Comparison of ENCODE assay signal across 8 cellular contexts in genomic region chr2:223835701-223836532, GRCh38. TPM values are rescaled to one million over a fixed set of nuclear protein-coding genes. Genes with fewer than 3 reads are reported as not detected.
DNase-seq lines count a peak whose midpoint lies in the region; ATAC-seq, FAIRE-seq and TF ChIP-seq lines count a peak whose summit lies in the region.

No MANE protein-coding gene starts in this region.

- no peak for ATAC-seq in SK-N-SH treated with all-trans-retinoic acid at 6 μM for 48 hours

- H3K9me3 ChIP-seq in SK-N-SH (no peaks in the 10 kb centered on the region), HAP-1 (no peaks in the 10 kb centered on the region), MG63 (no peaks in the 10 kb centered on the region), endodermal cell (ENCODE audit: control insufficient read depth, low read length) (no peaks in the 10 kb centered on the region), kidney (ENCODE audit: control insufficient read depth in 1 of 2, low read length in 2 of 2) (no peaks in the 10 kb centered on the region)

- in situ Hi-C loops in HAP-1 (cut with MboI; ENCODE audit: low sequenced_read_pairs): loop anchor here (10.0 kb wide), 1 partner anchor 119 kb away; the partner anchor contains the start of gene MRPL44

- no peak overlapping the region for H2AFZ ChIP-seq in SK-N-SH (ENCODE audit: low read depth)

- H3K27me3 ChIP-seq in SK-N-SH (ENCODE audit: insufficient read depth) (no peaks in the 10 kb centered on the region), HAP-1 (ENCODE audit: low read depth) (no peaks in the 10 kb centered on the region), MG63 (no peaks in the 10 kb centered on the region), endodermal cell (ENCODE audit: control insufficient read depth, insufficient read depth, low read length, poor library complexity, severe bottlenecking) (no peaks in the 10 kb centered on the region)

- no peak for TF ChIP-seq RAD21 in SK-N-SH (IDR thresholded peaks at IDR 0.05; ENCODE audit: low read length)

- H3K36me3 ChIP-seq in SK-N-SH (replicated peaks in 1 of 2; ENCODE audit: control insufficient read depth in 1 of 2, insufficient read depth in 2 of 2, low read length in 1 of 2) (peaks cover 0 to 3% of the 10 kb centered on the region in 2 experiments), HAP-1 (replicated peaks) (no peaks in the 10 kb centered on the region), MG63 (peaks cover 7% of the 10 kb centered on the region; the same call in 1 of the 2 replicates), endodermal cell (ENCODE audit: control insufficient read depth, insufficient read depth, low read length) (no peaks in the 10 kb centered on the region), kidney (ENCODE audit: control insufficient read depth in 1 of 2, insufficient read depth in 2 of 2, low read length in 2 of 2) (no peaks in the 10 kb centered on the region)

- peak overlapping the region; percentile 98 for H3K4me2 ChIP-seq in SK-N-SH

- no peak for FAIRE-seq in kidney (lab: Jason Lieb, UNC)

- no peak for TF ChIP-seq EP300 in SK-N-SH (IDR thresholded peaks at IDR 0.05; ENCODE audit: borderline replicate concordance in 1 of 2, low read depth in 1 of 2, low read length in 1 of 2)

- DNase-seq in SK-N-SH (no peak), HAP-1 (ENCODE audit: low spot score in 2 of 2) (peak in 1 of 2 experiments; percentile 31), MG63 (peak; percentile 32), endodermal cell (no peak), posterior cingulate gyrus (no peak), NCI-H1436 treated with DMSO at 0.1 percent for 48 hours (lab: John Stamatoyannopoulos, UW) (no peak), kidney (no peak)

- 90% methylated on average over 14 of the region's 15 CpGs for WGBS in SK-N-SH (ENCODE audit: low lambda C conversion rate)
- WGBS in endodermal cell (ENCODE audit: insufficient coverage in 1 of 2, insufficient read length in 1 of 2), 2 experiments: 85 to 98% methylated on average over 5 to 15 of the region's 15 CpGs

- H3K36me3 Mint-ChIP-seq in endodermal cell (ENCODE audit: low read depth): no peaks in the 10 kb centered on the region

- H3K79me2 ChIP-seq in SK-N-SH (ENCODE audit: insufficient read depth): peaks cover 15% of the 10 kb centered on the region; the same call in 1 of the 2 replicates

- intact Hi-C loops in posterior cingulate gyrus (cut with DNase I) (no loop called here), kidney (cut with DNase I) (no loop called here)

- no peak overlapping the region for H3K9ac ChIP-seq in SK-N-SH
- no peak overlapping the region for H3K9ac ChIP-seq in endodermal cell (ENCODE audit: extremely low read depth, low read length, poor library complexity, severe bottlenecking)
- H3K9ac ChIP-seq in kidney (ENCODE audit: low read length in 2 of 2): no peak overlapping the region

- H3F3A ChIP-seq in SK-N-SH (replicated peaks; ENCODE audit: insufficient read depth): peaks cover 3% of the 10 kb centered on the region

- no peaks in the 10 kb centered on the region for H3K9me2 ChIP-seq in SK-N-SH

- CTCF ChIA-PET in SK-N-SH (lab: Yijun Ruan, JAX): interaction anchor here (1.0 kb wide), 1 partner anchor 14 kb away, joined by 3 read pairs; no protein-coding TSS in a partner anchor

- H3K4me1 ChIP-seq in SK-N-SH (ENCODE audit: control insufficient read depth in 1 of 2, insufficient read depth in 2 of 2, low read depth in 1 of 2, low read length in 1 of 2) (peaks cover 0 to 3% of the 10 kb centered on the region in 2 experiments; a peak in 2 of 4 replicates), HAP-1 (peaks cover 24% of the 10 kb centered on the region), endodermal cell (ENCODE audit: control insufficient read depth, insufficient read depth, low read length) (no peaks in the 10 kb centered on the region), kidney (ENCODE audit: control insufficient read depth in 1 of 2, insufficient read depth in 1 of 2, low read depth in 1 of 2, low read length in 2 of 2) (peaks cover 0 to 7% of the 10 kb centered on the region in 2 donors)

- no peaks in the 10 kb centered on the region for H4K20me1 ChIP-seq in SK-N-SH (ENCODE audit: insufficient read depth)

- no peaks in the 10 kb centered on the region for H3K9me3 Mint-ChIP-seq in endodermal cell

- TF ChIP-seq CTCF in SK-N-SH (IDR thresholded peaks at IDR 0.05) (no peak), endodermal cell (conservative IDR thresholded peaks at IDR 0.05) (no peak), kidney (IDR thresholded peaks at IDR 0.05; ENCODE audit: borderline replicate concordance, extremely low read depth, insufficient read depth) (no peak)

- peaks cover 13% of the 10 kb centered on the region for H3K27me3 Mint-ChIP-seq in endodermal cell (ENCODE audit: insufficient read depth)

- no peak overlapping the region for H3K27ac Mint-ChIP-seq in endodermal cell

- peaks cover 27% of the 10 kb centered on the region for H3K4me1 Mint-ChIP-seq in endodermal cell

- peak overlapping the region; percentile 79 for H3K4me3 Mint-ChIP-seq in endodermal cell

- H3K4me3 ChIP-seq in SK-N-SH (ENCODE audit: low read depth in 2 of 2, low read length in 1 of 2) (peak overlapping the region in 1 of 2 experiments; percentile 89; a peak in 1 of 4 replicates), HAP-1 (peak overlapping the region; percentile 61), MG63 (peak overlapping the region; percentile 64), endodermal cell (ENCODE audit: low read length) (no peak overlapping the region), kidney (ENCODE audit: low read length in 2 of 2) (peak overlapping the region in 1 of 2 donors; percentile 75)

- H3K27ac ChIP-seq in SK-N-SH (ENCODE audit: low read depth in 2 of 2, low read length in 1 of 2) (no peak overlapping the region), endodermal cell (ENCODE audit: low read depth, low read length) (no peak overlapping the region), kidney (ENCODE audit: low read depth in 2 of 2, low read length in 2 of 2) (no peak overlapping the region)

- POLR2A ChIA-PET in SK-N-SH (lab: Yijun Ruan, JAX): no interaction called here

TF ChIP-seq in SK-N-SH, 30 proteins besides CTCF, POLR2A, EP300 and RAD21:
- TF ChIP-seq FOSL2 (IDR thresholded peaks at IDR 0.05; ENCODE audit: borderline replicate concordance, low read depth): peak; percentile 18; the same call in 1 of the 2 replicates
- TF ChIP-seq ELF1 (IDR thresholded peaks at IDR 0.05): no peak

TF ChIP-seq in SK-N-SH treated with all-trans-retinoic acid at 6 μM for 48 hours, 23 proteins besides CTCF, POLR2A, EP300 and RAD21 (continues in another document):
- TF ChIP-seq ISL1 (CRISPR knock-in tag; IDR thresholded peaks at IDR 0.05) (no peak), ZFP30 (CRISPR knock-in tag; IDR thresholded peaks at IDR 0.05) (no peak), PATZ1 (CRISPR knock-in tag; IDR thresholded peaks at IDR 0.05; ENCODE audit: borderline replicate concordance) (no peak), ZNF8 (CRISPR knock-in tag; IDR thresholded peaks at IDR 0.05) (no peak), CREB5 (CRISPR knock-in tag; IDR thresholded peaks at IDR 0.05; ENCODE audit: low read depth) (no peak), SNAI2 (CRISPR knock-in tag; IDR thresholded peaks at IDR 0.05) (no peak), TOX (CRISPR knock-in tag; IDR thresholded peaks at IDR 0.05; ENCODE audit: borderline replicate concordance) (no peak), ZNF70 (CRISPR knock-in tag; IDR thresholded peaks at IDR 0.05) (no peak)

RNA-seq across cellular contexts. Expression of gene AP1S3, which starts 1.5 kb away (rescaled TPM):
- 4.8 and 6.1 TPM in 2 replicates for polyA plus RNA-seq in SK-N-SH (2012; rRNA removed)
- polyA plus RNA-seq in SK-N-SH (2012; cell fraction: cytosol; rRNA removed): 7.2 and 7.7 TPM in 2 replicates
- 1.6 and 4.1 TPM in 2 replicates for polyA plus RNA-seq in SK-N-SH (2012; cell fraction: nucleus; rRNA removed)
- 22.2 and 35.5 TPM in 2 replicates for total RNA-seq in MG63 (2014; rRNA removed; shearing (Covaris generic); ENCODE audit: low replicate concordance)
- 1 to 10 TPM; 5.6 to 6.9 TPM for total RNA-seq in endodermal cell
- 3.0 TPM for polyA plus RNA-seq in endodermal cell (2013, experiment 1 of 2)
- 2.7 TPM for polyA plus RNA-seq in endodermal cell (2013, experiment 2 of 2)
- total RNA-seq in kidney: 85.3 TPM
- polyA plus RNA-seq in kidney (ENCODE audit: insufficient read depth, low read depth, low replicate concordance): 2.5 TPM
